ENCODE assay signal across 1 cellular context in genomic region chr20:64050261-64051032, GRCh38.
TF ChIP-seq lines count a peak whose summit lies in the region.

No MANE protein-coding gene starts in this region.

TF ChIP-seq in HEK293, 187 proteins besides CTCF, POLR2A, EP300 and RAD21 (continued from another document):
- TF ChIP-seq ZIC2 (tag by site-specific recombination; IDR thresholded peaks at IDR 0.05): peak; percentile 36; the same call in 1 of the 2 replicates
- TF ChIP-seq ZBTB8A (tag by site-specific recombination; IDR thresholded peaks at IDR 0.05): 0 out of 2 replicates have a peak, but pooled peaks have one; percentile 16
- TF ChIP-seq ZSCAN23 (tag by site-specific recombination; IDR thresholded peaks at IDR 0.05): no peak
- TF ChIP-seq ZFP69B (tag by site-specific recombination; IDR thresholded peaks at IDR 0.05): peak; percentile 96
